Comparison of ENCODE assay signal across 9 cellular contexts in genomic region chr3:177602601-177603136, GRCh38.
A peak's percentile ranks its signal among the peaks of the same experiment; 100 is the strongest.
DNase-seq lines count a peak whose midpoint lies in the region; ATAC-seq and TF ChIP-seq lines count a peak whose summit lies in the region.
"Had no signal": no experiment of that assay in that cellular context is flagged by ENCODE, and none has a peak within 500 bp of the region (broad histone marks: within the 10 kb centered on the region; RNA-seq: fewer than 3 reads in every experiment).

No MANE protein-coding gene starts in this region.

- H3K9me3 ChIP-seq in AG04450 (ENCODE audit: control insufficient read depth, insufficient read depth, low read length) (no peaks in the 10 kb centered on the region; the same call in none of the 2 replicates), H9 (ENCODE audit: control insufficient read depth, low read depth, low read length) (no peaks in the 10 kb centered on the region), BE2C (no peaks in the 10 kb centered on the region)

- no peak overlapping the region for H4K5ac ChIP-seq in H9 (ENCODE audit: insufficient read length, low read depth, low read length)

- H3K23me2 ChIP-seq in H9 (ENCODE audit: insufficient read length, low read depth, low read length, poor library complexity, severe bottlenecking), result no peaks in the 10 kb centered on the region

- CTCF ChIA-PET in AG04450 (lab: Charles Lee), result interaction anchor here (1.0 kb wide), 1 partner anchor 783 kb away, joined by 5 read pairs; no protein-coding TSS in a partner anchor

- no CpG with 5 or more reads among the region's 2 CpGs for WGBS in H9 (ENCODE audit: extremely low coverage, insufficient read length, low lambda C conversion rate)

- H3K27ac ChIP-seq in AG04450 (ENCODE audit: low read depth, low read length) (peak overlapping the region; percentile 40), H9 (ENCODE audit: insufficient read length, low read depth, low read length) (no peak overlapping the region)

- H3K4me1 Mint-ChIP-seq in H9, result peaks cover 35 to 36% of the 10 kb centered on the region in 2 experiments

- H3K36me3 Mint-ChIP-seq in H9 (ENCODE audit: insufficient read depth in 1 of 3, low read depth in 3 of 3), result peaks cover 0 to 9% (median 4%) of the 10 kb centered on the region in 3 experiments; a peak in 3 of 7 replicates

- H3K36me3 ChIP-seq in BE2C, result no peaks in the 10 kb centered on the region

- H3K18ac ChIP-seq in H9 (ENCODE audit: insufficient read length, low read depth, low read length), result no peak overlapping the region

- no peak overlapping the region for H3K23ac ChIP-seq in H9 (ENCODE audit: insufficient read length, low read depth, low read length)

- H2AK5ac ChIP-seq in H9 (ENCODE audit: insufficient read length, low read length), result no peak overlapping the region

- DNase-seq in AG04450 (ENCODE audit: low read depth, low spot score), result no peak
- peak; percentile 87 for DNase-seq in NCI-H748 (lab: John Stamatoyannopoulos, UW; ENCODE audit: unreplicated experiment)
- DNase-seq in iPS-NIHi11 (ENCODE audit: low spot score), result peak; percentile 45
- DNase-seq in H9, result no peak
- no peak for DNase-seq in BE2C
- DNase-seq in posterior cingulate gyrus, result no peak
- DNase-seq: activated naive CD4-positive, alpha-beta T cell treated with anti-CD3 and anti-CD28 coated beads for 36 hours had no signal

- no peak overlapping the region for H3K56ac ChIP-seq in H9 (ENCODE audit: insufficient read length, low read depth, low read length)

- no peak overlapping the region for H2AFZ ChIP-seq in H9 (ENCODE audit: low read length)

- no peak overlapping the region for H3K4me3 ChIP-seq in AG04450 (ENCODE audit: low read depth, low read length)
- no peak overlapping the region for H3K4me3 ChIP-seq in BE2C (ENCODE audit: low read depth, low read length)

- H4K20me1 ChIP-seq in H9 (ENCODE audit: control insufficient read depth, insufficient read depth, insufficient read length), result no peaks in the 10 kb centered on the region

- H3K9me3 Mint-ChIP-seq in H9, result peaks cover 7 to 9% of the 10 kb centered on the region in 2 experiments

- intact Hi-C loops in posterior cingulate gyrus (cut with DNase I), result loop anchor here (10.0 kb wide), 1 partner anchor 108 kb away; no protein-coding TSS in a partner anchor

- no peak overlapping the region for H3K9ac ChIP-seq in H9 (ENCODE audit: extremely low read depth, insufficient read length, low read length)

- H3K27me3 ChIP-seq in AG04450 (ENCODE audit: control insufficient read depth, insufficient read depth, low read length) (no peaks in the 10 kb centered on the region), H9 (ENCODE audit: insufficient read depth, low read length) (no peaks in the 10 kb centered on the region), BE2C (no peaks in the 10 kb centered on the region)

- no peak for TF ChIP-seq CTCF in AG04450 (IDR thresholded peaks at IDR 0.05; ENCODE audit: low read depth, low read length)
- no peak for TF ChIP-seq CTCF in H9 (conservative IDR thresholded peaks at IDR 0.05)
- no peak for TF ChIP-seq CTCF in BE2C (IDR thresholded peaks at IDR 0.05; ENCODE audit: low read depth, low read length)

- H3T11ph ChIP-seq in H9 (ENCODE audit: low read length), result no peak overlapping the region

- H3K79me2 ChIP-seq in H9 (ENCODE audit: insufficient read depth, low read length), result no peaks in the 10 kb centered on the region

- POLR2A ChIA-PET in AG04450 (lab: Yijun Ruan, JAX), result no interaction called here

- H4K91ac ChIP-seq in H9 (ENCODE audit: insufficient read length, low read depth, low read length), result no peak overlapping the region

- H2BK15ac ChIP-seq in H9 (ENCODE audit: low read depth, low read length), result no peak overlapping the region

- H2BK12ac ChIP-seq in H9 (ENCODE audit: insufficient read length, low read depth, low read length), result no peak overlapping the region

- no peak overlapping the region for H3K4ac ChIP-seq in H9 (ENCODE audit: low read depth, low read length)

- H3K4me3 Mint-ChIP-seq in H9, result no peak overlapping the region
- H3K4me3 Mint-ChIP-seq: activated naive CD4-positive, alpha-beta T cell treated with anti-CD3 and anti-CD28 coated beads for 36 hours had no signal

- no peak overlapping the region for H2BK5ac ChIP-seq in H9 (ENCODE audit: insufficient read length, low read length)

- H3K27me3 Mint-ChIP-seq in H9 (ENCODE audit: low read depth), result no peaks in the 10 kb centered on the region

- no peak overlapping the region for H3K27ac Mint-ChIP-seq in H9
- H3K27ac Mint-ChIP-seq: activated naive CD4-positive, alpha-beta T cell treated with anti-CD3 and anti-CD28 coated beads for 36 hours had no signal

- no peak overlapping the region for H2BK20ac ChIP-seq in H9 (ENCODE audit: low read depth, low read length, poor library complexity, severe bottlenecking)

- H4K8ac ChIP-seq in H9 (replicated peaks; ENCODE audit: insufficient read length, low read depth, low read length), result no peak overlapping the region

- no peak overlapping the region for H3K4me2 ChIP-seq in H9 (ENCODE audit: insufficient read depth, insufficient read length, low read length)

- H3K14ac ChIP-seq in H9 (ENCODE audit: insufficient read depth, low read length), result no peak overlapping the region

- no peaks in the 10 kb centered on the region for H3K79me1 ChIP-seq in H9 (ENCODE audit: insufficient read depth, low read depth, low read length, poor library complexity, severe bottlenecking)

- ATAC-seq in GM19351 (IDR thresholded peaks at IDR 0.05; ENCODE audit: unreplicated experiment) (peak; percentile 16), GM18873 (IDR thresholded peaks at IDR 0.05; ENCODE audit: low FRiP score, unreplicated experiment) (no peak)

- peaks cover 15% of the 10 kb centered on the region for H3K4me1 ChIP-seq in H9 (ENCODE audit: insufficient read depth, low read length)
- H3K4me1 ChIP-seq in BE2C, result peaks cover 26% of the 10 kb centered on the region

- H2BK120ac ChIP-seq in H9 (ENCODE audit: low read depth, low read length, poor library complexity, severe bottlenecking), result no peak overlapping the region

Comparison
In these comparisons a context has a peak if more than half of its experiments do, and no peak if none do; other contexts are left out.
1. DNase-seq: peak in NCI-H748 (single experiment) and iPS-NIHi11 (single experiment); none in AG04450 (single experiment), H9 (single experiment), BE2C (single experiment) and posterior cingulate gyrus (0 of 10).